ENCODE assay signal across 13 cellular contexts in genomic region chr5:128213833-128214232, GRCh38.
DNase-seq lines count a peak whose midpoint lies in the region; ATAC-seq, FAIRE-seq and TF ChIP-seq lines count a peak whose summit lies in the region.
"Had no signal": no experiment of that assay in that cellular context is flagged by ENCODE, and none has a peak within 500 bp of the region (broad histone marks: within the 10 kb centered on the region; RNA-seq: fewer than 3 reads in every experiment).

No MANE protein-coding gene starts in this region.

- no peak for TF ChIP-seq EP300 in HepG2 (IDR thresholded peaks at IDR 0.05; ENCODE audit: low read depth in 2 of 2, low read length in 2 of 2)
- TF ChIP-seq EP300 in HepG2 (CRISPR knock-in tag; IDR thresholded peaks at IDR 0.05; ENCODE audit: borderline replicate concordance): no peak
- TF ChIP-seq EP300 in K562 (IDR thresholded peaks at IDR 0.05; ENCODE audit: low read length): no peak

- BruUV-seq in HepG2 (replicated peaks; lab: Mats Ljungman, UMichigan): no TSS peak
- BruUV-seq in K562 (replicated peaks; lab: Mats Ljungman, UMichigan): no TSS peak

- H3K4me2 ChIP-seq in HepG2 (ENCODE audit: low read depth, low read length) (no peak overlapping the region), OCI-LY3 (ENCODE audit: low read length) (peak overlapping the region; percentile 54), K562 (ENCODE audit: insufficient read depth, low read length) (no peak overlapping the region)
- H3K4me2 ChIP-seq: BLaER1 had no signal

- no peaks in the 10 kb centered on the region for H4K20me1 ChIP-seq in HepG2 (ENCODE audit: insufficient read depth, low read length)
- H4K20me1 ChIP-seq in OCI-LY3 (ENCODE audit: insufficient read depth, low read length): no peaks in the 10 kb centered on the region
- no peaks in the 10 kb centered on the region for H4K20me1 ChIP-seq in K562 (replicated peaks; ENCODE audit: control insufficient read depth, insufficient read depth, low read length)
- H4K20me1 ChIP-seq: BLaER1 had no signal

- no peaks in the 10 kb centered on the region for H3K9me1 ChIP-seq in K562 (ENCODE audit: control insufficient read depth, insufficient read depth, low read length)

- peaks cover 14% of the 10 kb centered on the region for H3K4me1 ChIP-seq in HepG2 (ENCODE audit: insufficient read depth, low read length)
- no peaks in the 10 kb centered on the region for H3K4me1 ChIP-seq in right lobe of liver
- H3K4me1 ChIP-seq in OCI-LY3 (ENCODE audit: low read length): peaks cover 8% of the 10 kb centered on the region
- H3K4me1 ChIP-seq in K562 (replicated peaks in 1 of 2; ENCODE audit: control insufficient read depth in 2 of 2, insufficient read depth in 2 of 2, low read length in 2 of 2): no peaks in the 10 kb centered on the region
- H3K4me1 ChIP-seq: A549, BE2C, BLaER1 had no signal

- FAIRE-seq in HepG2 (lab: Jason Lieb, UNC) (no peak), K562 (lab: Jason Lieb, UNC) (no peak)
- FAIRE-seq: GM12891 had no signal

- H3K27me3 ChIP-seq in HepG2 (ENCODE audit: control insufficient read depth in 1 of 2, insufficient read depth in 2 of 2, low read length in 2 of 2) (peaks cover 0 to 6% of the 10 kb centered on the region in 2 experiments; a peak in 2 of 5 replicates), right lobe of liver (no peaks in the 10 kb centered on the region), OCI-LY3 (ENCODE audit: low read depth, low read length) (no peaks in the 10 kb centered on the region), K562 (ENCODE audit: control insufficient read depth in 2 of 2, insufficient read depth in 2 of 2, low read length in 2 of 2) (peaks cover 0 to 6% of the 10 kb centered on the region in 2 experiments; a peak in 1 of 5 replicates), WERI-Rb-1 (ENCODE audit: insufficient read depth, low read depth, severe bottlenecking) (no peaks in the 10 kb centered on the region)
- H3K27me3 ChIP-seq: BE2C, BLaER1 had no signal

- H3K9ac ChIP-seq in HepG2 (ENCODE audit: insufficient read depth, low read depth, low read length) (no peak overlapping the region), OCI-LY3 (ENCODE audit: low read length) (no peak overlapping the region), K562 (ENCODE audit: insufficient read depth in 1 of 2, low read depth in 2 of 2, low read length in 2 of 2) (no peak overlapping the region)
- H3K9ac ChIP-seq: BLaER1 had no signal

- POLR2A ChIA-PET in HepG2 (lab: Yijun Ruan, JAX) (no interaction called here), K562 (lab: Yijun Ruan, JAX) (no interaction called here)

- in situ Hi-C loops in HepG2 (cut with HindIII; ENCODE audit: extremely low pct_ligation_motif_present, low pct_unique_long_range_greater_than_20kb) (loop anchor here (5.0 to 25.0 kb wide), 5 partner anchors 283 to 1551 kb away; no protein-coding TSS in a partner anchor), K562 (cut with MboI) (loop anchor here (25.0 kb wide), 1 partner anchor 923 kb away; no protein-coding TSS in a partner anchor)

- H3K4me3 ChIP-seq in HepG2 (replicated peaks in 1 of 3; ENCODE audit: insufficient read depth in 1 of 3, low read depth in 2 of 3, low read length in 3 of 3) (no peak overlapping the region), right lobe of liver (no peak overlapping the region), OCI-LY3 (ENCODE audit: low read length) (peak overlapping the region; percentile 32; the same call in 1 of the 2 replicates), K562 (no peak overlapping the region), lower leg skin (ENCODE audit: low read depth, poor library complexity, severe bottlenecking) (no peak overlapping the region), WERI-Rb-1 (ENCODE audit: low read depth, low read length) (no peak overlapping the region)
- H3K4me3 ChIP-seq: A549, BLaER1 had no signal

- 15% methylated on average over 5 of the region's 5 CpGs for WGBS in HepG2 (ENCODE audit: low lambda C conversion rate)
- WGBS in right lobe of liver (ENCODE audit: insufficient coverage, low coverage, low lambda C conversion rate, missing lambda C conversion rate): 47% methylated on average over 5 of the region's 5 CpGs
- whole genome bisulfite sequencing in K562 (ENCODE audit: insufficient coverage, low coverage, missing lambda C conversion rate): 4% methylated on average over 5 of the region's 5 CpGs
- WGBS in lower leg skin, 2 donors: 76 to 80% methylated on average over 5 of the region's 5 CpGs

- H3K79me2 ChIP-seq in HepG2 (ENCODE audit: insufficient read depth, low read length) (no peaks in the 10 kb centered on the region), OCI-LY3 (ENCODE audit: low read length) (no peaks in the 10 kb centered on the region), K562 (ENCODE audit: control insufficient read depth, insufficient read depth, low read length) (no peaks in the 10 kb centered on the region)

- ATAC-seq in HepG2 (no peak), right lobe of liver (no peak), K562 (no peak)

- CTCF ChIA-PET in HepG2 (lab: Yijun Ruan, JAX; ENCODE audit: low intra/inter-chr PET ratio, low total read pairs): interaction anchor here (1.7 to 2.3 kb wide), 3 partner anchors 285 to 1554 kb away, joined by 11 to 12 read pairs (median 12); no protein-coding TSS in a partner anchor
- CTCF ChIA-PET in K562 (lab: Yijun Ruan, JAX; ENCODE audit: low intra/inter-chr PET ratio): interaction anchor here (1.0 to 2.7 kb wide), 2 partner anchors 839 to 1554 kb away, joined by 4 to 21 read pairs; no protein-coding TSS in a partner anchor

- TF ChIP-seq POLR2A in HepG2 (IDR thresholded peaks at IDR 0.05; ENCODE audit: insufficient read depth in 1 of 2, low read depth in 2 of 2, low read length in 2 of 2): no peak
- TF ChIP-seq POLR2A in right lobe of liver (IDR thresholded peaks at IDR 0.05): no peak
- no peak for TF ChIP-seq POLR2A in K562 (conservative IDR thresholded peaks at IDR 0.05)
- TF ChIP-seq POLR2A in lower leg skin (IDR thresholded peaks at IDR 0.05): no peak

- DNase-seq in HepG2 (ENCODE audit: low spot score) (no peak), right lobe of liver (no peak), K562 (ENCODE audit: extremely low read depth in 1 of 4, low spot score in 3 of 4) (no peak), NCI-H1092 treated with DMSO at 0.1 percent for 48 hours (lab: John Stamatoyannopoulos, UW) (no peak), lower leg skin (ENCODE audit: low spot score in 2 of 2) (no peak), WERI-Rb-1 (no peak)
- DNase-seq: GF-D8 had no signal

- no peaks in the 10 kb centered on the region for H3K36me3 ChIP-seq in HepG2 (replicated peaks in 1 of 2; ENCODE audit: control insufficient read depth in 1 of 2, insufficient read depth in 2 of 2, low read length in 2 of 2)
- no peaks in the 10 kb centered on the region for H3K36me3 ChIP-seq in right lobe of liver
- no peaks in the 10 kb centered on the region for H3K36me3 ChIP-seq in OCI-LY3 (replicated peaks; ENCODE audit: low read depth, low read length)
- H3K36me3 ChIP-seq in K562 (ENCODE audit: control insufficient read depth, insufficient read depth, low read length): no peaks in the 10 kb centered on the region
- H3K36me3 ChIP-seq in WERI-Rb-1: no peaks in the 10 kb centered on the region
- H3K36me3 ChIP-seq: BE2C, BLaER1 had no signal

- intact Hi-C loops in HepG2 (cut with micrococcal nuclease; ENCODE audit: unreplicated experiment): loop anchor here (1.0 to 5.0 kb wide), 4 partner anchors 285 to 1638 kb away; no protein-coding TSS in a partner anchor
- intact Hi-C loops in right lobe of liver (cut with DNase I): no loop called here
- intact Hi-C loops in K562 (cut with micrococcal nuclease): loop anchor here (1.0 to 5.0 kb wide), 5 partner anchors 461 to 1554 kb away; no protein-coding TSS in a partner anchor
- intact Hi-C loops in lower leg skin (cut with DNase I; ENCODE audit: low total_unique reads): loop anchor here (5.0 to 10.0 kb wide), 2 partner anchors 281 to 573 kb away; no protein-coding TSS in a partner anchor

- no peak for TF ChIP-seq RAD21 in HepG2 (CRISPR knock-in tag; IDR thresholded peaks at IDR 0.05)
- TF ChIP-seq RAD21 in K562 (CRISPR knock-in tag; conservative IDR thresholded peaks at IDR 0.05 in 1 of 2, IDR thresholded peaks at IDR 0.05 in 1 of 2): no peak

- no peaks in the 10 kb centered on the region for H3K9me3 ChIP-seq in HepG2 (ENCODE audit: low read length)
- H3K9me3 ChIP-seq in right lobe of liver: no peaks in the 10 kb centered on the region
- H3K9me3 ChIP-seq in OCI-LY3 (ENCODE audit: insufficient read depth, low read length): no peaks in the 10 kb centered on the region
- no peaks in the 10 kb centered on the region for H3K9me3 ChIP-seq in K562 (replicated peaks; ENCODE audit: control insufficient read depth, insufficient read depth, low read depth, low read length)
- H3K9me3 ChIP-seq in WERI-Rb-1 (ENCODE audit: severe bottlenecking): no peaks in the 10 kb centered on the region
- H3K9me3 ChIP-seq: A549, BE2C, BLaER1 had no signal

- no peak overlapping the region for H2AFZ ChIP-seq in HepG2 (ENCODE audit: low read length)
- H2AFZ ChIP-seq in OCI-LY3 (ENCODE audit: low read depth, low read length): peak overlapping the region; percentile 9; the same call in 1 of the 2 replicates
- no peak overlapping the region for H2AFZ ChIP-seq in K562 (ENCODE audit: low read depth, low read length)

- no peak for TF ChIP-seq CTCF in HepG2 (CRISPR knock-in tag; IDR thresholded peaks at IDR 0.05)
- TF ChIP-seq CTCF in right lobe of liver (IDR thresholded peaks at IDR 0.05): no peak
- TF ChIP-seq CTCF in OCI-LY3 (IDR thresholded peaks at IDR 0.05; ENCODE audit: low read depth, low read length): no peak
- TF ChIP-seq CTCF in K562 (IDR thresholded peaks at IDR 0.05 in 2 of 3, conservative IDR thresholded peaks at IDR 0.05 in 1 of 3; ENCODE audit: insufficient read depth in 2 of 3, low read depth in 1 of 3, low read length in 3 of 3): no peak
- TF ChIP-seq CTCF in lower leg skin (IDR thresholded peaks at IDR 0.05): no peak
- no peak for TF ChIP-seq CTCF in WERI-Rb-1 (IDR thresholded peaks at IDR 0.05; ENCODE audit: low read depth, low read length)

- no peak overlapping the region for H3K27ac ChIP-seq in HepG2 (ENCODE audit: extremely low read length, insufficient read depth, low read length)
- H3K27ac ChIP-seq in right lobe of liver: no peak overlapping the region
- no peak overlapping the region for H3K27ac ChIP-seq in OCI-LY3 (ENCODE audit: low read length)
- H3K27ac ChIP-seq in K562 (ENCODE audit: extremely low read depth, low read depth, low read length): no peak overlapping the region
- H3K27ac ChIP-seq in WERI-Rb-1: no peak overlapping the region
- H3K27ac ChIP-seq: 22Rv1, A549, BLaER1 had no signal

TF ChIP-seq in HepG2, 621 proteins besides CTCF, POLR2A, EP300 and RAD21:
- TF ChIP-seq ATF7 (IDR thresholded peaks at IDR 0.05) (peak; percentile 92), ATF7 (CRISPR knock-in tag; IDR thresholded peaks at IDR 0.05) (no peak), CREB1 (IDR thresholded peaks at IDR 0.05) (peak; percentile 87), CREB1 (CRISPR knock-in tag; IDR thresholded peaks at IDR 0.05) (no peak), TBX3 (IDR thresholded peaks at IDR 0.05; ENCODE audit: borderline replicate concordance) (no peak)

TF ChIP-seq in K562, 482 proteins besides CTCF, POLR2A, EP300 and RAD21 (continues in another document):
- no peak for TF ChIP-seq POLR3A (IDR thresholded peaks at IDR 0.05; ENCODE audit: borderline replicate concordance, extremely low read depth, insufficient read depth, insufficient read length)
- TF ChIP-seq ATF1 (CRISPR knock-in tag; IDR thresholded peaks at IDR 0.05): no peak
- peak; percentile 35; the same call in 1 of the 2 replicates for TF ChIP-seq ATF1 (tag; IDR thresholded peaks at IDR 0.05)

Comparison
In these comparisons a context has a peak if more than half of its experiments do, and no peak if none do; other contexts are left out.
1. intact Hi-C loops: an anchor here in HepG2 (1.0 to 5.0 kb wide), K562 (1.0 to 5.0 kb wide) and lower leg skin (5.0 to 10.0 kb wide); none called in right lobe of liver.